13 cellular contexts compared by ENCODE assay signal in genomic region chr1:172138636-172139035, GRCh38.
DNase-seq lines count a peak whose midpoint lies in the region; ATAC-seq, FAIRE-seq and TF ChIP-seq lines count a peak whose summit lies in the region.
"Had no signal": no experiment of that assay in that cellular context is flagged by ENCODE, and none has a peak within 500 bp of the region (broad histone marks: within the 10 kb centered on the region; RNA-seq: fewer than 3 reads in every experiment).

No MANE protein-coding gene starts in this region.

- POLR2A ChIA-PET in Panc1 (lab: Charles Lee), result no interaction called here

- intact Hi-C loops in Panc1 (cut with micrococcal nuclease; ENCODE audit: unreplicated experiment), result no loop called here
- intact Hi-C loops in esophagus squamous epithelium (cut with DNase I), result no loop called here
- intact Hi-C loops in gastrocnemius medialis (cut with DNase I; ENCODE audit: low total_unique reads), result no loop called here

- no peak for TF ChIP-seq POLR2A in esophagus squamous epithelium (IDR thresholded peaks at IDR 0.05)
- TF ChIP-seq POLR2A in gastrocnemius medialis (IDR thresholded peaks at IDR 0.05), result no peak

- H3K9me3 ChIP-seq in Panc1 (ENCODE audit: control insufficient read depth, insufficient read depth, low read depth, low read length) (no peaks in the 10 kb centered on the region; the same call in 1 of the 2 replicates), esophagus squamous epithelium (no peaks in the 10 kb centered on the region), gastrocnemius medialis (no peaks in the 10 kb centered on the region)
- H3K9me3 ChIP-seq: upper lobe of left lung had no signal

- H3K4me1 ChIP-seq in Panc1 (ENCODE audit: control insufficient read depth, insufficient read depth, low read length) (peaks cover 26% of the 10 kb centered on the region), esophagus squamous epithelium (peaks cover 0 to 16% (median 4%) of the 10 kb centered on the region in 3 donors), gastrocnemius medialis (peaks cover 0 to 5% of the 10 kb centered on the region in 2 donors)

- in situ Hi-C loops in Panc1 (cut with HindIII; ENCODE audit: low pct_unique_long_range_greater_than_20kb, low sequenced_read_pairs) (no loop called here), gastrocnemius medialis (cut with MboI; ENCODE audit: low sequenced_read_pairs in 4 of 4) (no loop called here)

- DNase-seq in DMS53 (lab: John Stamatoyannopoulos, UW), result peak; percentile 60
- DNase-seq in Panc1 (ENCODE audit: low read depth, low spot score), result no peak
- DNase-seq in esophagus squamous epithelium (lab: John Stamatoyannopoulos, UW), result no peak
- no peak for DNase-seq in gastrocnemius medialis
- no peak for DNase-seq in activated CD8-positive, alpha-beta memory T cell treated with anti-CD3 and anti-CD28 coated beads for 24 hours
- DNase-seq in NCI-H1048 (lab: John Stamatoyannopoulos, UW), result no peak
- no peak for DNase-seq in HTR-8/SVneo (ENCODE audit: insufficient read length, low spot score)
- DNase-seq in epidermal melanocyte (ENCODE audit: insufficient read length, low spot score), result no peak
- DNase-seq: hypothalamus; NCI-H345; SHP77; stimulated activated naive B cell treated with anti-CD40 and anti-IgM and Interleukin-4, amounts not matched to agents 10 μg/mL and 1 μg/mL and 100 μg/mL, for 72 hours; upper lobe of left lung had no signal

- TF ChIP-seq CTCF in Panc1 (IDR thresholded peaks at IDR 0.05) (no peak), esophagus squamous epithelium (IDR thresholded peaks at IDR 0.05) (no peak), gastrocnemius medialis (IDR thresholded peaks at IDR 0.05 in 4 of 5, conservative IDR thresholded peaks at IDR 0.05 in 1 of 5) (no peak)

- no peak for ATAC-seq in Panc1
- ATAC-seq in gastrocnemius medialis, result no peak
- ATAC-seq: stimulated activated naive B cell treated with anti-CD40 and anti-IgM and Interleukin-4, amounts not matched to agents 10 μg/mL and 1 μg/mL and 100 μg/mL, for 72 hours had no signal

- no peak overlapping the region for H3K4me3 ChIP-seq in Panc1 (ENCODE audit: low read depth in 2 of 2, low read length in 2 of 2)
- H3K4me3 ChIP-seq in esophagus squamous epithelium, result peak overlapping the region in 1 of 4 donors; percentile 66
- H3K4me3 ChIP-seq in gastrocnemius medialis, result no peak overlapping the region
- H3K4me3 ChIP-seq: upper lobe of left lung had no signal

- H3K27me3 ChIP-seq in Panc1 (ENCODE audit: control insufficient read depth, insufficient read depth, low read length) (no peaks in the 10 kb centered on the region), esophagus squamous epithelium (no peaks in the 10 kb centered on the region), gastrocnemius medialis (no peaks in the 10 kb centered on the region)
- H3K27me3 ChIP-seq: upper lobe of left lung had no signal

- H3K36me3 ChIP-seq in Panc1 (ENCODE audit: control insufficient read depth, insufficient read depth, low read length) (no peaks in the 10 kb centered on the region), esophagus squamous epithelium (no peaks in the 10 kb centered on the region), gastrocnemius medialis (no peaks in the 10 kb centered on the region)
- H3K36me3 ChIP-seq: upper lobe of left lung had no signal

- FAIRE-seq in HTR-8/SVneo (lab: Jason Lieb, UNC), result no peak

- BruUV-seq in Panc1 (replicated peaks; lab: Mats Ljungman, UMichigan), result no TSS peak

- CTCF ChIA-PET in Panc1 (lab: Charles Lee), result no interaction called here

- 59 to 66% methylated on average over 2 of the region's 2 CpGs for WGBS in esophagus squamous epithelium, 2 donors

- H3K27ac ChIP-seq in Panc1 (ENCODE audit: low read length), result peak overlapping the region; percentile 77; the same call in 1 of the 2 replicates
- H3K27ac ChIP-seq in esophagus squamous epithelium, result peak overlapping the region in 3 of 4 donors; percentile 1 to 81 (median 21)
- peak overlapping the region; percentile 41 to 75 (median 55) for H3K27ac ChIP-seq in gastrocnemius medialis

Comparison
In these comparisons a context has a peak if more than half of its experiments do, and no peak if none do; other contexts are left out.
1. H3K27ac ChIP-seq: peak in every context shown above with its lines; median percentile 77 in Panc1; 55 in gastrocnemius medialis; 21 in esophagus squamous epithelium.